Comparison of ENCODE assay signal across 10 cellular contexts in the genomic region with DNA sequence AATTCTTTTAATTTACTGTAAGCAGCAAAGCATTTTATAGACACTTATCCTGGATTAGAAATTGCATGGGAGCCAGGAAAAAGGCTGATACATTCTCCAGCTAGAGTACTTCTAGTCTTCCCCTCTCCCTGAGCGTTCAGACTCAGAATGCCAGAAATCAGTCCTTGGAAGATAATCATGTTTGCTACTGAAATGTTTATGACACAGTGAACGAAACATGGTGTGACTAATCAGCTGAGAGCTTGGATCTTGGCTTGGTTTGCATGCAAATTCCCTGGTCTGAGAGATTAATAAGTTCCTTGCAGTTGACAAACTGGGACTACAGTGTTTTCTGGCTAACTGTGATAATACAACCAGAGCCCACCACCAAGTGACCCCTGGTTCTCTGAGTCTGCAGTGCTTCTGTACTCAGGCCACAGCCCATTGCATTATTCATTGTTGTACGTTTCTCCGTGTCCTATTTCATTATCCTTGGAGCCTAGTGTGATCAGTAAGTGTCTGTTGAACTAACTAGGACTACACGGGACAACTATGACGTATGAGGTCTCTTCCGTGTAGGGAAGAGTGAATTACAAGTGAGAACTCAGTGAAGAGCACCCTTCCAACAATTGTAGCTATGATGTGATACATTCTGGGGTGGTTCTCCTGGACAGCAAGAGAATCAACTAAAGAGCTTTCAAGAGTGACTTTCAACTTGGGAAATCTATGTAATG. TPM values are rescaled to one million over a fixed set of nuclear protein-coding genes. Genes with fewer than 3 reads are reported as not detected.
DNase-seq lines count a peak whose midpoint lies in the region; ATAC-seq and TF ChIP-seq lines count a peak whose summit lies in the region.
"Had no signal": no experiment of that assay in that cellular context is flagged by ENCODE, and none has a peak within 500 bp of the region (broad histone marks: within the 10 kb centered on the region; RNA-seq: fewer than 3 reads in every experiment).

No MANE protein-coding gene starts in this region.

- no peak for TF ChIP-seq CTCF in sigmoid colon (IDR thresholded peaks at IDR 0.05)

- no peaks in the 10 kb centered on the region for H3K9me3 ChIP-seq in sigmoid colon

- H3K27ac ChIP-seq in sigmoid colon: peak overlapping the region; percentile 70 to 80 (median 74)

- H3K27me3 ChIP-seq in sigmoid colon: no peaks in the 10 kb centered on the region

- intact Hi-C loops in sigmoid colon (cut with DNase I): no loop called here

- WGBS in sigmoid colon, 2 donors: 65 to 81% methylated on average over 7 of the region's 7 CpGs

- TF ChIP-seq EP300 in sigmoid colon (IDR thresholded peaks at IDR 0.05): no peak

- peak; percentile 95 for DNase-seq in ELR (ENCODE audit: low read depth)
- DNase-seq in fibroblast of the conjunctiva (ENCODE audit: low read depth): peak; percentile 59
- DNase-seq in sigmoid colon: no peak
- no peak for DNase-seq in NCI-H187 (lab: John Stamatoyannopoulos, UW)
- DNase-seq in activated naive CD4-positive, alpha-beta T cell treated with anti-CD3 and anti-CD28 coated beads, Interleukin-2, amount 50 U/mL, for 16 hours: no peak
- no peak for DNase-seq in SK-N-DZ (ENCODE audit: low spot score)
- DNase-seq: activated CD8-positive, alpha-beta T cell treated with anti-CD3 and anti-CD28 coated beads for 36 hours; DMS79 had no signal

- TF ChIP-seq POLR2A in sigmoid colon (IDR thresholded peaks at IDR 0.05): no peak

- no peak overlapping the region for H3K4me3 ChIP-seq in sigmoid colon

- no peaks in the 10 kb centered on the region for H3K36me3 ChIP-seq in sigmoid colon

- peak; percentile 43 for ATAC-seq in SK-N-SH treated with all-trans-retinoic acid at 6 μM for 48 hours
- ATAC-seq in HG02642 (IDR thresholded peaks at IDR 0.05; ENCODE audit: poor library complexity, unreplicated experiment): no peak
- ATAC-seq: activated CD8-positive, alpha-beta T cell treated with anti-CD3 and anti-CD28 coated beads for 36 hours had no signal

- H3K4me1 ChIP-seq in sigmoid colon: peaks cover 0 to 33% (median 29%) of the 10 kb centered on the region in 4 donors

TF ChIP-seq in SK-N-SH treated with all-trans-retinoic acid at 6 μM for 48 hours, 23 proteins besides CTCF, POLR2A, EP300 and RAD21:
- no peak for TF ChIP-seq ESRRG (CRISPR knock-in tag; IDR thresholded peaks at IDR 0.05)
- no peak for TF ChIP-seq CSDC2 (CRISPR knock-in tag; IDR thresholded peaks at IDR 0.05)
- TF ChIP-seq, protein P1, sequence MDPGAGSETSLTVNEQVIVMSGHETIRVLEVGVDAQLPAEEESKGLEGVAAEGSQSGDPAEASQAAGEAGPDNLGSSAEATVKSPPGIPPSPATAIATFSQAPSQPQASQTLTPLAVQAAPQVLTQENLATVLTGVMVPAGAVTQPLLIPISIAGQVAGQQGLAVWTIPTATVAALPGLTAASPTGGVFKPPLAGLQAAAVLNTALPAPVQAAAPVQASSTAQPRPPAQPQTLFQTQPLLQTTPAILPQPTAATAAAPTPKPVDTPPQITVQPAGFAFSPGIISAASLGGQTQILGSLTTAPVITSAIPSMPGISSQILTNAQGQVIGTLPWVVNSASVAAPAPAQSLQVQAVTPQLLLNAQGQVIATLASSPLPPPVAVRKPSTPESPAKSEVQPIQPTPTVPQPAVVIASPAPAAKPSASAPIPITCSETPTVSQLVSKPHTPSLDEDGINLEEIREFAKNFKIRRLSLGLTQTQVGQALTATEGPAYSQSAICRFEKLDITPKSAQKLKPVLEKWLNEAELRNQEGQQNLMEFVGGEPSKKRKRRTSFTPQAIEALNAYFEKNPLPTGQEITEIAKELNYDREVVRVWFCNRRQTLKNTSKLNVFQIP (CRISPR knock-in tag; IDR thresholded peaks at IDR 0.05; ENCODE audit: borderline replicate concordance, low read depth): no peak
- no peak for TF ChIP-seq ZFP3 (CRISPR knock-in tag; IDR thresholded peaks at IDR 0.05)
- no peak for TF ChIP-seq SNAI2 (CRISPR knock-in tag; IDR thresholded peaks at IDR 0.05)
- TF ChIP-seq, protein P2, sequence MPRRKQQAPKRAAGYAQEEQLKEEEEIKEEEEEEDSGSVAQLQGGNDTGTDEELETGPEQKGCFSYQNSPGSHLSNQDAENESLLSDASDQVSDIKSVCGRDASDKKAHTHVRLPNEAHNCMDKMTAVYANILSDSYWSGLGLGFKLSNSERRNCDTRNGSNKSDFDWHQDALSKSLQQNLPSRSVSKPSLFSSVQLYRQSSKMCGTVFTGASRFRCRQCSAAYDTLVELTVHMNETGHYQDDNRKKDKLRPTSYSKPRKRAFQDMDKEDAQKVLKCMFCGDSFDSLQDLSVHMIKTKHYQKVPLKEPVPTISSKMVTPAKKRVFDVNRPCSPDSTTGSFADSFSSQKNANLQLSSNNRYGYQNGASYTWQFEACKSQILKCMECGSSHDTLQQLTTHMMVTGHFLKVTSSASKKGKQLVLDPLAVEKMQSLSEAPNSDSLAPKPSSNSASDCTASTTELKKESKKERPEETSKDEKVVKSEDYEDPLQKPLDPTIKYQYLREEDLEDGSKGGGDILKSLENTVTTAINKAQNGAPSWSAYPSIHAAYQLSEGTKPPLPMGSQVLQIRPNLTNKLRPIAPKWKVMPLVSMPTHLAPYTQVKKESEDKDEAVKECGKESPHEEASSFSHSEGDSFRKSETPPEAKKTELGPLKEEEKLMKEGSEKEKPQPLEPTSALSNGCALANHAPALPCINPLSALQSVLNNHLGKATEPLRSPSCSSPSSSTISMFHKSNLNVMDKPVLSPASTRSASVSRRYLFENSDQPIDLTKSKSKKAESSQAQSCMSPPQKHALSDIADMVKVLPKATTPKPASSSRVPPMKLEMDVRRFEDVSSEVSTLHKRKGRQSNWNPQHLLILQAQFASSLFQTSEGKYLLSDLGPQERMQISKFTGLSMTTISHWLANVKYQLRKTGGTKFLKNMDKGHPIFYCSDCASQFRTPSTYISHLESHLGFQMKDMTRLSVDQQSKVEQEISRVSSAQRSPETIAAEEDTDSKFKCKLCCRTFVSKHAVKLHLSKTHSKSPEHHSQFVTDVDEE (CRISPR knock-in tag; IDR thresholded peaks at IDR 0.05): no peak
- TF ChIP-seq, protein P3, sequence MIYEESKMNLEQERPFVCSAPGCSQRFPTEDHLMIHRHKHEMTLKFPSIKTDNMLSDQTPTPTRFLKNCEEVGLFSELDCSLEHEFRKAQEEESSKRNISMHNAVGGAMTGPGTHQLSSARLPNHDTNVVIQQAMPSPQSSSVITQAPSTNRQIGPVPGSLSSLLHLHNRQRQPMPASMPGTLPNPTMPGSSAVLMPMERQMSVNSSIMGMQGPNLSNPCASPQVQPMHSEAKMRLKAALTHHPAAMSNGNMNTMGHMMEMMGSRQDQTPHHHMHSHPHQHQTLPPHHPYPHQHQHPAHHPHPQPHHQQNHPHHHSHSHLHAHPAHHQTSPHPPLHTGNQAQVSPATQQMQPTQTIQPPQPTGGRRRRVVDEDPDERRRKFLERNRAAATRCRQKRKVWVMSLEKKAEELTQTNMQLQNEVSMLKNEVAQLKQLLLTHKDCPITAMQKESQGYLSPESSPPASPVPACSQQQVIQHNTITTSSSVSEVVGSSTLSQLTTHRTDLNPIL (CRISPR knock-in tag; IDR thresholded peaks at IDR 0.05; ENCODE audit: low read depth): no peak
- no peak for TF ChIP-seq TOX (CRISPR knock-in tag; IDR thresholded peaks at IDR 0.05; ENCODE audit: borderline replicate concordance)
- TF ChIP-seq ISL1 (CRISPR knock-in tag; IDR thresholded peaks at IDR 0.05): no peak
- TF ChIP-seq BACH2 (CRISPR knock-in tag; IDR thresholded peaks at IDR 0.05; ENCODE audit: borderline replicate concordance): no peak
- TF ChIP-seq RARB (CRISPR knock-in tag; IDR thresholded peaks at IDR 0.05): no peak
- no peak for TF ChIP-seq ARNTL (CRISPR knock-in tag; IDR thresholded peaks at IDR 0.05; ENCODE audit: borderline replicate concordance, low read depth)
- no peak for TF ChIP-seq ZNF70 (CRISPR knock-in tag; IDR thresholded peaks at IDR 0.05)
- no peak for TF ChIP-seq OSR1 (CRISPR knock-in tag; IDR thresholded peaks at IDR 0.05)
- TF ChIP-seq PPARA (CRISPR knock-in tag; IDR thresholded peaks at IDR 0.05; ENCODE audit: borderline replicate concordance): no peak
TF ChIP-seq in SK-N-SH treated with all-trans-retinoic acid at 6 μM for 48 hours: peak in this region for 0.

RNA-seq across cellular contexts. Expression of a gene that starts 34.6 kb away (rescaled TPM):
- total RNA-seq in sigmoid colon: 10 to 100 TPM; 26.4 to 56.2 (median 38.5) TPM
- polyA plus RNA-seq in sigmoid colon: 100 to 1,000 TPM in 1 of 3 donors, 1 to 10 TPM in 2; 6.5 to 100 (median 8.4) TPM
- 39.7 and 44.9 TPM in 2 replicates for polyA plus RNA-seq in SK-N-DZ (2014; cell fraction: cytosol; rRNA removed)
- polyA plus RNA-seq in SK-N-DZ (2014; cell fraction: nucleus; rRNA removed): 110 and 158 TPM in 2 replicates

Comparison
In these comparisons a context has a peak if more than half of its experiments do, and no peak if none do; other contexts are left out.
1. DNase-seq: peak in ELR (single experiment) and fibroblast of the conjunctiva (single experiment); none in sigmoid colon (single experiment), NCI-H187 (0 of 2), activated naive CD4-positive, alpha-beta T cell treated with anti-CD3 and anti-CD28 coated beads, Interleukin-2, amount 50 U/mL, for 16 hours (single experiment) and SK-N-DZ (single experiment).